14 cellular contexts compared by ENCODE assay signal in the genomic region with DNA sequence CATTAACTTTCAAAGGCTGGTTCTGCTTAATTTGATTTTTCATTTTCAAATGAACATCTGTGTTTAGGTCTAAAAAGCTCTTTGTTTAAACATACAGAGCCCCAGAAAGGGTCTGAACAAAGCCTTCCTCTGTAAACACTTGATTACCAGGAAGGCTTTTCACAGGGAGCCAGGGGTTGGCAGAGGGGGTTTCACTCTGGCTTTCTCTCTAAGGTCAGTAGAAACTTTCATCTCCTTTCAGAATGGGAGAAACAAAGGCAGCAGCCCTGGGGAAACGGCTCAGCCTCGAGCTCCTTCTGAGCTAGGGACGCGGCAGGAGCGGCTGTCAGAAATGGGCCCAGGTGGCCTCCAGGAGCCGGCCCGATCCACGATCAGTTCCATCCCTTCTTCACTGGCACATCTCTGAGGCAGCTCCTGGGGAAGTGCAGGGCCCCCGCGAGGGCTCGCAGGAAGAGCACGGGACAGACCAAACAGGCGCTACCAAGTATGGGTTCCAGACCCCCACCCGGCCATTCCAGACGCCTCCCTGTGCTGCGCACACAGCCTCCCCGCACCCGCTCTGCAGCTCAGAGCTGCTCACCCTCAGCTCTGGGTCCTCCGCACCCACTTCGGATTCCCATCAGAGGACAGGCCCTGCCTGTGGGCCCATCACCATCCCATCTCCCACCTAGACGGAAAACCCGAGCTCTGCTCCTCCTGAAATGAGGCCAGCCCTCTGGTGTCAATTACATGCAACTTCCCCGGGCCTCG.
DNase-seq lines count a peak whose midpoint lies in the region; ATAC-seq and FAIRE-seq lines count a peak whose summit lies in the region.
"Had no signal": no experiment of that assay in that cellular context is flagged by ENCODE, and none has a peak within 500 bp of the region (broad histone marks: within the 10 kb centered on the region; RNA-seq: fewer than 3 reads in every experiment).

No MANE protein-coding gene starts in this region.

- POLR2A ChIA-PET in naive thymus-derived CD4-positive, alpha-beta T cell (lab: Charles Lee): interaction anchor here (1.0 kb wide), 1 partner anchor 11 kb away, joined by 4 read pairs; no protein-coding TSS in a partner anchor

- peak; percentile 31 for FAIRE-seq in frontal cortex (lab: Jason Lieb, UNC)

- DNase-seq in SJCRH30 (peak in 1 of 2 experiments; percentile 51), frontal cortex (ENCODE audit: low spot score in 2 of 2) (peak in 1 of 2 donors; percentile 71), putamen (ENCODE audit: low spot score) (peak; percentile 90), SIG-M5 treated with dmso at 0.1 percent for 504 hours (lab: John Stamatoyannopoulos, UW; ENCODE audit: unreplicated experiment) (no peak), SW 1271 (lab: John Stamatoyannopoulos, UW) (no peak), HUDEP-2 (lab: John Stamatoyannopoulos, UW; ENCODE audit: unreplicated experiment in 76 of 76) (no peak)
- no peak for DNase-seq in naive thymus-derived CD4-positive, alpha-beta T cell
- DNase-seq: activated CD4-positive, alpha-beta memory T cell treated with anti-CD3 and anti-CD28 coated beads, Interleukin-2, amount 10 ng/mL, durations not matched to agents 7 days and 5 days; activated naive CD4-positive, alpha-beta T cell treated with anti-CD3 and anti-CD28 coated beads for 36 hours; CD8-positive, alpha-beta T cell; cortex of kidney had no signal

- no peak for ATAC-seq in naive thymus-derived CD4-positive, alpha-beta T cell
- ATAC-seq: CD8-positive, alpha-beta T cell; left lobe of liver had no signal

- H3K27ac ChIP-seq in HUES6 (ENCODE audit: low read depth, low read length): peak overlapping the region; percentile 37; the same call in 1 of the 2 replicates
- peak overlapping the region; percentile 63 for H3K27ac ChIP-seq in SJCRH30
- H3K27ac ChIP-seq in naive thymus-derived CD4-positive, alpha-beta T cell (ENCODE audit: low read depth, low read length): no peak overlapping the region

- H3K36me3 Mint-ChIP-seq in naive thymus-derived CD4-positive, alpha-beta T cell: peaks cover 0 to 6% (median 0%) of the 10 kb centered on the region in 5 donors
- H3K36me3 Mint-ChIP-seq: CD8-positive, alpha-beta T cell had no signal

- H3K4me3 ChIP-seq in HUES6 (ENCODE audit: low read depth, low read length): no peak overlapping the region
- H3K4me3 ChIP-seq in SJCRH30: no peak overlapping the region
- H3K4me3 ChIP-seq in naive thymus-derived CD4-positive, alpha-beta T cell (ENCODE audit: low read length): no peak overlapping the region

- H3K27me3 Mint-ChIP-seq in naive thymus-derived CD4-positive, alpha-beta T cell: no peaks in the 10 kb centered on the region
- H3K27me3 Mint-ChIP-seq: activated CD4-positive, alpha-beta memory T cell treated with anti-CD3 and anti-CD28 coated beads, Interleukin-2, amount 10 ng/mL, durations not matched to agents 7 days and 5 days; stimulated activated naive CD8-positive, alpha-beta T cell treated with anti-CD3 and anti-CD28 coated beads, Interleukin-15, Interleukin-2, amounts not matched to agents 100 ng/mL and 50 ng/mL, for 24 hours had no signal

- intact Hi-C loops in naive thymus-derived CD4-positive, alpha-beta T cell (cut with micrococcal nuclease): loop anchor here in 1 of 2 donors (10.0 kb wide), 2 partner anchors 74 to 444 kb away; no protein-coding TSS in a partner anchor

- H3K27me3 ChIP-seq in HUES6 (ENCODE audit: control insufficient read depth, insufficient read depth, low read length): no peaks in the 10 kb centered on the region
- no peaks in the 10 kb centered on the region for H3K27me3 ChIP-seq in SJCRH30
- H3K27me3 ChIP-seq in naive thymus-derived CD4-positive, alpha-beta T cell (ENCODE audit: control insufficient read depth in 2 of 2, insufficient read depth in 2 of 2, low read length in 2 of 2): no peaks in the 10 kb centered on the region

- H3K4me1 ChIP-seq in HUES6 (ENCODE audit: control insufficient read depth, insufficient read depth, low read length): peaks cover 66% of the 10 kb centered on the region
- peaks cover 20% of the 10 kb centered on the region for H3K4me1 ChIP-seq in SJCRH30
- peaks cover 2 to 16% of the 10 kb centered on the region in 2 donors for H3K4me1 ChIP-seq in naive thymus-derived CD4-positive, alpha-beta T cell (ENCODE audit: control insufficient read depth in 2 of 2, insufficient read depth in 2 of 2, low read length in 2 of 2)

- peaks cover 8 to 41% (median 33%) of the 10 kb centered on the region in 7 donors for H3K4me1 Mint-ChIP-seq in naive thymus-derived CD4-positive, alpha-beta T cell

- CTCF ChIA-PET in naive thymus-derived CD4-positive, alpha-beta T cell (lab: Charles Lee): no interaction called here

- H3K9ac ChIP-seq in HUES6 (ENCODE audit: low read length): no peak overlapping the region

- H3K9me3 Mint-ChIP-seq in naive thymus-derived CD4-positive, alpha-beta T cell: no peaks in the 10 kb centered on the region
- H3K9me3 Mint-ChIP-seq: activated CD4-positive, alpha-beta memory T cell treated with anti-CD3 and anti-CD28 coated beads, Interleukin-2, amount 10 ng/mL, durations not matched to agents 7 days and 5 days; activated naive CD4-positive, alpha-beta T cell treated with anti-CD3 and anti-CD28 coated beads for 36 hours; CD8-positive, alpha-beta T cell; stimulated activated naive CD8-positive, alpha-beta T cell treated with anti-CD3 and anti-CD28 coated beads, Interleukin-15, Interleukin-2, amounts not matched to agents 100 ng/mL and 50 ng/mL, for 24 hours had no signal

- H3K9me3 ChIP-seq in HUES6 (ENCODE audit: control insufficient read depth, insufficient read depth, low read depth, low read length): no peaks in the 10 kb centered on the region
- no peaks in the 10 kb centered on the region for H3K9me3 ChIP-seq in SJCRH30 (replicated peaks)
- no peaks in the 10 kb centered on the region for H3K9me3 ChIP-seq in naive thymus-derived CD4-positive, alpha-beta T cell (ENCODE audit: control insufficient read depth in 2 of 3, low read length in 3 of 3)

- H3K36me3 ChIP-seq in HUES6 (ENCODE audit: control insufficient read depth, insufficient read depth, low read length) (no peaks in the 10 kb centered on the region), SJCRH30 (no peaks in the 10 kb centered on the region)
- H3K36me3 ChIP-seq in naive thymus-derived CD4-positive, alpha-beta T cell (ENCODE audit: control insufficient read depth in 2 of 3, insufficient read depth in 3 of 3, low read length in 3 of 3): no peaks in the 10 kb centered on the region

- H3K4me3 Mint-ChIP-seq in naive thymus-derived CD4-positive, alpha-beta T cell: no peak overlapping the region
- H3K4me3 Mint-ChIP-seq: activated CD4-positive, alpha-beta memory T cell treated with anti-CD3 and anti-CD28 coated beads, Interleukin-2, amount 10 ng/mL, durations not matched to agents 7 days and 5 days; activated naive CD4-positive, alpha-beta T cell treated with anti-CD3 and anti-CD28 coated beads for 36 hours; CD8-positive, alpha-beta T cell; stimulated activated naive CD8-positive, alpha-beta T cell treated with anti-CD3 and anti-CD28 coated beads, Interleukin-15, Interleukin-2, amounts not matched to agents 100 ng/mL and 50 ng/mL, for 24 hours had no signal

- no peak overlapping the region for H3K27ac Mint-ChIP-seq in naive thymus-derived CD4-positive, alpha-beta T cell
- H3K27ac Mint-ChIP-seq: activated CD4-positive, alpha-beta memory T cell treated with anti-CD3 and anti-CD28 coated beads, Interleukin-2, amount 10 ng/mL, durations not matched to agents 7 days and 5 days; activated naive CD4-positive, alpha-beta T cell treated with anti-CD3 and anti-CD28 coated beads for 36 hours; CD8-positive, alpha-beta T cell; stimulated activated naive CD8-positive, alpha-beta T cell treated with anti-CD3 and anti-CD28 coated beads, Interleukin-15, Interleukin-2, amounts not matched to agents 100 ng/mL and 50 ng/mL, for 24 hours had no signal
